In the genomic region with DNA sequence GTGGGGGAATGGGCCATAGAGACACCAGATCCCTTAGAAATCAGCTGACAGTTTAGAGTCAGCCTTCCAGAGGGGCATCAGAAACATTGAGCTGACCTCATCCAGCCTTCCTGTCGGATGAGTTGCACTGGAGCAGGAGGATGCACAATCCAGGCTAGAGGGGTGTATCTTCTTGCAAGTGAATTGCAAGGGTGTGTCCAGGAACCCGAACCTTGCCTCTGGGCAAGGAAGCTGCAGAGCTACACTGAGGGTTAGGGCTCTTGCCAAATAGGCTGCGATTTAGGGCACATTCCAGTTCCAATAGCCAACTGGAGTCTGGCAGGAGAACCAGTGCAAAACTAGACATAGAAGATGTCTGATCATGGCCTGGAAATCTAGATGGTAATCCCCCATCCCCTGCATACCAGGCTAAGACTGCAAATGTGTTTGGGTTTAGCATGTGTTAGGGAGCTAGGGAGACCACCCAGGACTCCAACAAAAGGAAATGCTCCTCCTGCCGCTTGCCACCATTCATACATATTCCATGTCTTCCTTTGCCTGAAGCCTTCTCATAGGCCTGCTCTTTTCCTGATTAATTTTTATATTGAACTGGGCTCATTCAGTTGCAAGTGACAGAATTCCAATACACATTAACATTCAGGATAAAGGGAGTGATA, we compare ENCODE assay signal across 27 cellular contexts. TPM values are rescaled to one million over a fixed set of nuclear protein-coding genes. Genes with fewer than 3 reads are reported as not detected.
DNase-seq lines count a peak whose midpoint lies in the region; ATAC-seq and TF ChIP-seq lines count a peak whose summit lies in the region.
"Had no signal": no experiment of that assay in that cellular context is flagged by ENCODE, and none has a peak within 500 bp of the region (broad histone marks: within the 10 kb centered on the region; RNA-seq: fewer than 3 reads in every experiment).

No MANE protein-coding gene starts in this region.

- no peak overlapping the region; a peak in 1 of 7 replicates for H3K27ac Mint-ChIP-seq in H9
- no peak overlapping the region for H3K27ac Mint-ChIP-seq in activated naive CD4-positive, alpha-beta T cell treated with anti-CD3 and anti-CD28 coated beads for 36 hours
- H3K27ac Mint-ChIP-seq: activated CD4-positive, alpha-beta memory T cell treated with anti-CD3 and anti-CD28 coated beads for 36 hours; activated naive CD8-positive, alpha-beta T cell treated with anti-CD3 and anti-CD28 coated beads, Interleukin-2, amount 50 U/mL, for 24 hours; CD14-positive monocyte; HFFc6; stimulated activated naive CD8-positive, alpha-beta T cell treated with anti-CD3 and anti-CD28 coated beads, Interleukin-15, amount 100 ng/mL, for 72 hours had no signal

- H3K23ac ChIP-seq in H9 (ENCODE audit: insufficient read length, low read depth, low read length): no peak overlapping the region

- CTCF ChIA-PET in Panc1 (lab: Charles Lee): no interaction called here
- CTCF ChIA-PET in activated naive CD4-positive, alpha-beta T cell treated with anti-CD3 and anti-CD28 coated beads for 36 hours (lab: Charles Lee): no interaction called here

- H2BK5ac ChIP-seq in H9 (ENCODE audit: insufficient read length, low read length): no peak overlapping the region

- no peaks in the 10 kb centered on the region for H3K23me2 ChIP-seq in H9 (ENCODE audit: insufficient read length, low read depth, low read length, poor library complexity, severe bottlenecking)

- no peak overlapping the region for H3K27ac ChIP-seq in H9 (ENCODE audit: insufficient read length, low read depth, low read length)
- no peak overlapping the region for H3K27ac ChIP-seq in Panc1 (ENCODE audit: low read length)
- H3K27ac ChIP-seq: epithelial cell of prostate, parathyroid adenoma, sigmoid colon, tibial nerve had no signal

- no peak overlapping the region for H3K9ac ChIP-seq in H9 (ENCODE audit: extremely low read depth, insufficient read length, low read length)
- H3K9ac ChIP-seq: parathyroid adenoma had no signal

- peak; percentile 8; the same call in 1 of the 2 replicates for ATAC-seq in Panc1
- peak; percentile 75 for ATAC-seq in esophagus mucosa
- ATAC-seq in mucosa of descending colon: peak; percentile 73
- ATAC-seq: activated naive CD8-positive, alpha-beta T cell treated with anti-CD3 and anti-CD28 coated beads, Interleukin-2, amount 50 U/mL, for 24 hours; stimulated activated naive CD8-positive, alpha-beta T cell treated with anti-CD3 and anti-CD28 coated beads, Interleukin-15, amount 100 ng/mL, for 72 hours had no signal

- H2BK20ac ChIP-seq in H9 (ENCODE audit: low read depth, low read length, poor library complexity, severe bottlenecking): no peak overlapping the region

- no peaks in the 10 kb centered on the region for H4K20me1 ChIP-seq in H9 (ENCODE audit: control insufficient read depth, insufficient read depth, insufficient read length)

- DNase-seq in H9 (no peak), Panc1 (ENCODE audit: low read depth, low spot score) (no peak), mucosa of descending colon (no peak), NCI-H2081 treated with DMSO at 0.1 percent for 48 hours (lab: John Stamatoyannopoulos, UW) (no peak), cerebellar nuclear complex (lab: John Stamatoyannopoulos, UW) (no peak)
- DNase-seq in activated naive CD4-positive, alpha-beta T cell treated with anti-CD3 and anti-CD28 coated beads for 36 hours: no peak
- no peak for DNase-seq in activated CD4-positive, alpha-beta T cell treated with anti-CD3 and anti-CD28 coated beads, Interleukin-2, amount 50 U/mL, for 48 hours
- DNase-seq: activated CD4-positive, alpha-beta memory T cell treated with anti-CD3 and anti-CD28 coated beads for 36 hours; activated CD4-positive, CD25-positive, alpha-beta regulatory T cell; activated gamma-delta T cell; activated naive CD8-positive, alpha-beta T cell treated with anti-CD3 and anti-CD28 coated beads, Interleukin-2, amount 50 U/mL, for 24 hours; activated T-cell treated with anti-CD3 and anti-CD28 coated beads for 4 hours; Calu3; DND-41; HFFc6; NCI-H1048; NCI-H1694 treated with DMSO at 0.1 percent for 48 hours; NCI-H69; Right ventricle myocardium superior; sigmoid colon; stimulated activated CD4-positive, alpha-beta T cell treated with anti-CD3 and anti-CD28 coated beads, Interleukin-15, amount 100 ng/mL, for 24 hours; stimulated activated naive CD8-positive, alpha-beta T cell treated with anti-CD3 and anti-CD28 coated beads, Interleukin-15, amount 100 ng/mL, for 72 hours had no signal

- H2AK5ac ChIP-seq in H9 (ENCODE audit: insufficient read length, low read length): no peak overlapping the region

- intact Hi-C loops in Panc1 (cut with micrococcal nuclease; ENCODE audit: unreplicated experiment) (no loop called here), mucosa of descending colon (cut with DNase I, micrococcal nuclease) (no loop called here)
- intact Hi-C loops in activated naive CD4-positive, alpha-beta T cell treated with anti-CD3 and anti-CD28 coated beads for 36 hours (cut with micrococcal nuclease): no loop called here

- in situ Hi-C loops in Panc1 (cut with HindIII; ENCODE audit: low pct_unique_long_range_greater_than_20kb, low sequenced_read_pairs): no loop called here

- H4K91ac ChIP-seq in H9 (ENCODE audit: insufficient read length, low read depth, low read length): no peak overlapping the region

- TF ChIP-seq CTCF in H9 (conservative IDR thresholded peaks at IDR 0.05) (no peak), Panc1 (IDR thresholded peaks at IDR 0.05) (no peak), mucosa of descending colon (IDR thresholded peaks at IDR 0.05) (no peak)

- H3K4ac ChIP-seq in H9 (ENCODE audit: low read depth, low read length): no peak overlapping the region

- H3K4me3 Mint-ChIP-seq in H9: no peak overlapping the region
- no peak overlapping the region for H3K4me3 Mint-ChIP-seq in activated naive CD4-positive, alpha-beta T cell treated with anti-CD3 and anti-CD28 coated beads for 36 hours
- H3K4me3 Mint-ChIP-seq: activated CD4-positive, alpha-beta memory T cell treated with anti-CD3 and anti-CD28 coated beads for 36 hours; activated naive CD8-positive, alpha-beta T cell treated with anti-CD3 and anti-CD28 coated beads, Interleukin-2, amount 50 U/mL, for 24 hours; CD14-positive monocyte; HFFc6; stimulated activated naive CD8-positive, alpha-beta T cell treated with anti-CD3 and anti-CD28 coated beads, Interleukin-15, amount 100 ng/mL, for 72 hours had no signal

- no peak overlapping the region for H3T11ph ChIP-seq in H9 (ENCODE audit: low read length)

- peaks cover 26 to 28% of the 10 kb centered on the region in 2 experiments for H3K4me1 Mint-ChIP-seq in H9
- peaks cover 2% of the 10 kb centered on the region for H3K4me1 Mint-ChIP-seq in activated naive CD4-positive, alpha-beta T cell treated with anti-CD3 and anti-CD28 coated beads for 36 hours (ENCODE audit: low read depth)

- H4K8ac ChIP-seq in H9 (replicated peaks; ENCODE audit: insufficient read length, low read depth, low read length): no peak overlapping the region

- H2AFZ ChIP-seq in H9 (ENCODE audit: low read length): no peak overlapping the region
- H2AFZ ChIP-seq: parathyroid adenoma had no signal

- WGBS in H9 (ENCODE audit: extremely low coverage, insufficient read length, low lambda C conversion rate): no CpG with 5 or more reads among the region's 4 CpGs

- H4K5ac ChIP-seq in H9 (ENCODE audit: insufficient read length, low read depth, low read length): no peak overlapping the region

- no peaks in the 10 kb centered on the region for H3K79me2 ChIP-seq in H9 (ENCODE audit: insufficient read depth, low read length)

- H3K27me3 ChIP-seq in H9 (ENCODE audit: insufficient read depth, low read length) (no peaks in the 10 kb centered on the region), Panc1 (ENCODE audit: control insufficient read depth, insufficient read depth, low read length) (no peaks in the 10 kb centered on the region)
- H3K27me3 ChIP-seq: sigmoid colon, tibial nerve had no signal

- H3K27me3 Mint-ChIP-seq in H9 (ENCODE audit: low read depth): peaks cover 3% of the 10 kb centered on the region; the same call in 1 of the 2 replicates
- H3K27me3 Mint-ChIP-seq in activated naive CD4-positive, alpha-beta T cell treated with anti-CD3 and anti-CD28 coated beads for 36 hours (ENCODE audit: low read depth): peaks cover 7% of the 10 kb centered on the region

- H3K36me3 ChIP-seq in Panc1 (ENCODE audit: control insufficient read depth, insufficient read depth, low read length) (no peaks in the 10 kb centered on the region), mucosa of descending colon (ENCODE audit: low read depth) (no peaks in the 10 kb centered on the region)
- H3K36me3 ChIP-seq: sigmoid colon, tibial nerve had no signal

- no peak overlapping the region for H2BK12ac ChIP-seq in H9 (ENCODE audit: insufficient read length, low read depth, low read length)

- H3K4me2 ChIP-seq in H9 (ENCODE audit: insufficient read depth, insufficient read length, low read length): peak overlapping the region; percentile 35

- H2BK120ac ChIP-seq in H9 (ENCODE audit: low read depth, low read length, poor library complexity, severe bottlenecking): no peak overlapping the region

- H3K14ac ChIP-seq in H9 (ENCODE audit: insufficient read depth, low read length): no peak overlapping the region; the same call in 1 of the 2 replicates

- no peaks in the 10 kb centered on the region for H3K79me1 ChIP-seq in H9 (ENCODE audit: insufficient read depth, low read depth, low read length, poor library complexity, severe bottlenecking)

- H3K56ac ChIP-seq in H9 (ENCODE audit: insufficient read length, low read depth, low read length): no peak overlapping the region

- H2BK15ac ChIP-seq in H9 (ENCODE audit: low read depth, low read length): no peak overlapping the region

- POLR2A ChIA-PET in Panc1 (lab: Charles Lee): no interaction called here

- no peak overlapping the region for H3K18ac ChIP-seq in H9 (ENCODE audit: insufficient read length, low read depth, low read length)

- H3K4me1 ChIP-seq in H9 (ENCODE audit: insufficient read depth, low read length) (peaks cover 13% of the 10 kb centered on the region), Panc1 (ENCODE audit: control insufficient read depth, insufficient read depth, low read length) (peaks cover 10% of the 10 kb centered on the region), mucosa of descending colon (ENCODE audit: low read depth) (no peaks in the 10 kb centered on the region)

- peaks cover 0 to 4% (median 1%) of the 10 kb centered on the region in 3 experiments; a peak in 2 of 7 replicates for H3K36me3 Mint-ChIP-seq in H9 (ENCODE audit: insufficient read depth in 1 of 3, low read depth in 3 of 3)
- no peaks in the 10 kb centered on the region for H3K36me3 Mint-ChIP-seq in activated naive CD4-positive, alpha-beta T cell treated with anti-CD3 and anti-CD28 coated beads for 36 hours (ENCODE audit: low read depth)
- H3K36me3 Mint-ChIP-seq: activated CD4-positive, alpha-beta memory T cell treated with anti-CD3 and anti-CD28 coated beads for 36 hours had no signal

- no TSS peak for BruUV-seq in Panc1 (replicated peaks; lab: Mats Ljungman, UMichigan)

- no peaks in the 10 kb centered on the region for H3K9me3 ChIP-seq in H9 (ENCODE audit: control insufficient read depth, low read depth, low read length)
- no peaks in the 10 kb centered on the region for H3K9me3 ChIP-seq in Panc1 (ENCODE audit: control insufficient read depth, insufficient read depth, low read depth, low read length)
- no peaks in the 10 kb centered on the region for H3K9me3 ChIP-seq in mucosa of descending colon
- H3K9me3 ChIP-seq: sigmoid colon, tibial nerve had no signal

- H3K9me3 Mint-ChIP-seq in H9: no peaks in the 10 kb centered on the region; a peak in 1 of 5 replicates
- no peaks in the 10 kb centered on the region for H3K9me3 Mint-ChIP-seq in activated naive CD4-positive, alpha-beta T cell treated with anti-CD3 and anti-CD28 coated beads for 36 hours
- H3K9me3 Mint-ChIP-seq: activated CD4-positive, alpha-beta memory T cell treated with anti-CD3 and anti-CD28 coated beads for 36 hours; activated naive CD8-positive, alpha-beta T cell treated with anti-CD3 and anti-CD28 coated beads, Interleukin-2, amount 50 U/mL, for 24 hours; HFFc6; stimulated activated naive CD8-positive, alpha-beta T cell treated with anti-CD3 and anti-CD28 coated beads, Interleukin-15, amount 100 ng/mL, for 72 hours had no signal

- no peak overlapping the region for H3K4me3 ChIP-seq in Panc1 (ENCODE audit: low read depth in 2 of 2, low read length in 2 of 2)
- no peak overlapping the region for H3K4me3 ChIP-seq in mucosa of descending colon
- H3K4me3 ChIP-seq: sigmoid colon, tibial nerve had no signal

RNA-seq across cellular contexts. Expression of gene UTRN, which starts 6.3 kb away (rescaled TPM):
- total RNA-seq in H9 (2021) (79.7 and 82.3 TPM in 2 replicates), Panc1 (2021; ENCODE audit: unreplicated experiment) (122 TPM), esophagus mucosa (44.0 TPM), mucosa of descending colon (100 to 1,000 TPM in 1 of 3 donors, 10 to 100 TPM in 2; 88.9 to 107 (median 94.0) TPM)
- polyA plus RNA-seq in Panc1 (2012; ENCODE audit: insufficient read length): 52.1 TPM
- 10 to 100 TPM; 35.3 to 39.9 TPM for total RNA-seq in activated naive CD4-positive, alpha-beta T cell treated with anti-CD3 and anti-CD28 coated beads for 36 hours

Comparison
In these comparisons a context has a peak if more than half of its experiments do, and no peak if none do; other contexts are left out.
1. ATAC-seq: peak in every context shown above with its lines; median percentile 75 in esophagus mucosa; 73 in mucosa of descending colon; 8 in Panc1.